ENCODE assay signal across 1 cellular context in genomic region chr10:25063157-25063556, GRCh38.
TF ChIP-seq lines count a peak whose summit lies in the region.

No MANE protein-coding gene starts in this region.

TF ChIP-seq in A549, 52 proteins besides CTCF, POLR2A, EP300 and RAD21:
- TF ChIP-seq RCOR1 (IDR thresholded peaks at IDR 0.05; ENCODE audit: low read depth, low read length): no peak
- no peak for TF ChIP-seq GATA3 (IDR thresholded peaks at IDR 0.05; ENCODE audit: borderline replicate concordance)
- TF ChIP-seq HEYL (CRISPR knock-in tag; IDR thresholded peaks at IDR 0.05): no peak
- no peak for TF ChIP-seq PHF8 (IDR thresholded peaks at IDR 0.05; ENCODE audit: borderline replicate concordance, low read depth)
- no peak for TF ChIP-seq NR3C1 (IDR thresholded peaks at IDR 0.05)
- no peak for TF ChIP-seq ELK1 (IDR thresholded peaks at IDR 0.05; ENCODE audit: low read depth, low read length)
- no peak for TF ChIP-seq HOXA7 (CRISPR knock-in tag; IDR thresholded peaks at IDR 0.05)
- no peak for TF ChIP-seq PBX3 (IDR thresholded peaks at IDR 0.05)
- TF ChIP-seq TP53 (CRISPR knock-in tag; IDR thresholded peaks at IDR 0.05): no peak
- TF ChIP-seq NPAS2 (CRISPR knock-in tag; IDR thresholded peaks at IDR 0.05; ENCODE audit: borderline replicate concordance): no peak
